In the genomic region with DNA sequence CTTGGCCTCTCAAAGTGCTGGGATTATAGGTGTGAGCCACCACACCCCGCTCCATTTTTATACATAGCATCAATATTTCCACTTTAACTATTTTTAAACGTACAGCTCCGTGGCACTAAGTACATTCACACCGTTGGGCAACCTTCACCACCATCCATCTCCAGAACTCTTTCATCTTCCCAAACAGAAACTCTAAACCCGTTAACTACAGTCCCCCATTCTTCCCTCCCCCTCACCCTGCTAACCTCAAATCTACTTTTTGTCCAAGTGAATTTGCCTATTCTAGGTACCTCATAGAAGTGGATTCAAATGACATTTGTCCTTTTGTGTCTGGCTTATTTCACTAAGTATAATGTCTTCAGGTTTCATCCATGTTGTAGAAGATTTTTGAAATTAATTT, we compare ENCODE assay signal across 1 cellular context.
TF ChIP-seq lines count a peak whose summit lies in the region.

No MANE protein-coding gene starts in this region.

TF ChIP-seq in WTC11, 78 proteins besides CTCF, POLR2A, EP300 and RAD21:
- TF ChIP-seq, protein P1, sequence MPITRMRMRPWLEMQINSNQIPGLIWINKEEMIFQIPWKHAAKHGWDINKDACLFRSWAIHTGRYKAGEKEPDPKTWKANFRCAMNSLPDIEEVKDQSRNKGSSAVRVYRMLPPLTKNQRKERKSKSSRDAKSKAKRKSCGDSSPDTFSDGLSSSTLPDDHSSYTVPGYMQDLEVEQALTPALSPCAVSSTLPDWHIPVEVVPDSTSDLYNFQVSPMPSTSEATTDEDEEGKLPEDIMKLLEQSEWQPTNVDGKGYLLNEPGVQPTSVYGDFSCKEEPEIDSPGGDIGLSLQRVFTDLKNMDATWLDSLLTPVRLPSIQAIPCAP (CRISPR knock-in tag; IDR thresholded peaks at IDR 0.05) = no peak
- TF ChIP-seq MLX (CRISPR knock-in tag; IDR thresholded peaks at IDR 0.05) (no peak), ARID4B (CRISPR knock-in tag; IDR thresholded peaks at IDR 0.05; ENCODE audit: borderline replicate concordance) (no peak), GABPB1 (CRISPR knock-in tag; IDR thresholded peaks at IDR 0.05) (no peak), MAX (CRISPR knock-in tag; IDR thresholded peaks at IDR 0.05) (no peak), JAZF1 (CRISPR knock-in tag; IDR thresholded peaks at IDR 0.05) (no peak), JUN (CRISPR knock-in tag; IDR thresholded peaks at IDR 0.05) (no peak), ZNF317 (CRISPR knock-in tag; IDR thresholded peaks at IDR 0.05; ENCODE audit: borderline replicate concordance, low read depth) (no peak), HMGA2 (CRISPR knock-in tag; IDR thresholded peaks at IDR 0.05) (no peak), ZNF396 (CRISPR knock-in tag; IDR thresholded peaks at IDR 0.05; ENCODE audit: borderline replicate concordance) (no peak)
- TF ChIP-seq, protein P2, sequence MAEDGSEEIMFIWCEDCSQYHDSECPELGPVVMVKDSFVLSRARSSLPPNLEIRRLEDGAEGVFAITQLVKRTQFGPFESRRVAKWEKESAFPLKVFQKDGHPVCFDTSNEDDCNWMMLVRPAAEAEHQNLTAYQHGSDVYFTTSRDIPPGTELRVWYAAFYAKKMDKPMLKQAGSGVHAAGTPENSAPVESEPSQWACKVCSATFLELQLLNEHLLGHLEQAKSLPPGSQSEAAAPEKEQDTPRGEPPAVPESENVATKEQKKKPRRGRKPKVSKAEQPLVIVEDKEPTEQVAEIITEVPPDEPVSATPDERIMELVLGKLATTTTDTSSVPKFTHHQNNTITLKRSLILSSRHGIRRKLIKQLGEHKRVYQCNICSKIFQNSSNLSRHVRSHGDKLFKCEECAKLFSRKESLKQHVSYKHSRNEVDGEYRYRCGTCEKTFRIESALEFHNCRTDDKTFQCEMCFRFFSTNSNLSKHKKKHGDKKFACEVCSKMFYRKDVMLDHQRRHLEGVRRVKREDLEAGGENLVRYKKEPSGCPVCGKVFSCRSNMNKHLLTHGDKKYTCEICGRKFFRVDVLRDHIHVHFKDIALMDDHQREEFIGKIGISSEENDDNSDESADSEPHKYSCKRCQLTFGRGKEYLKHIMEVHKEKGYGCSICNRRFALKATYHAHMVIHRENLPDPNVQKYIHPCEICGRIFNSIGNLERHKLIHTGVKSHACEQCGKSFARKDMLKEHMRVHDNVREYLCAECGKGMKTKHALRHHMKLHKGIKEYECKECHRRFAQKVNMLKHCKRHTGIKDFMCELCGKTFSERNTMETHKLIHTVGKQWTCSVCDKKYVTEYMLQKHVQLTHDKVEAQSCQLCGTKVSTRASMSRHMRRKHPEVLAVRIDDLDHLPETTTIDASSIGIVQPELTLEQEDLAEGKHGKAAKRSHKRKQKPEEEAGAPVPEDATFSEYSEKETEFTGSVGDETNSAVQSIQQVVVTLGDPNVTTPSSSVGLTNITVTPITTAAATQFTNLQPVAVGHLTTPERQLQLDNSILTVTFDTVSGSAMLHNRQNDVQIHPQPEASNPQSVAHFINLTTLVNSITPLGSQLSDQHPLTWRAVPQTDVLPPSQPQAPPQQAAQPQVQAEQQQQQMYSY (CRISPR knock-in tag; IDR thresholded peaks at IDR 0.05) = no peak
- TF ChIP-seq, protein P3, sequence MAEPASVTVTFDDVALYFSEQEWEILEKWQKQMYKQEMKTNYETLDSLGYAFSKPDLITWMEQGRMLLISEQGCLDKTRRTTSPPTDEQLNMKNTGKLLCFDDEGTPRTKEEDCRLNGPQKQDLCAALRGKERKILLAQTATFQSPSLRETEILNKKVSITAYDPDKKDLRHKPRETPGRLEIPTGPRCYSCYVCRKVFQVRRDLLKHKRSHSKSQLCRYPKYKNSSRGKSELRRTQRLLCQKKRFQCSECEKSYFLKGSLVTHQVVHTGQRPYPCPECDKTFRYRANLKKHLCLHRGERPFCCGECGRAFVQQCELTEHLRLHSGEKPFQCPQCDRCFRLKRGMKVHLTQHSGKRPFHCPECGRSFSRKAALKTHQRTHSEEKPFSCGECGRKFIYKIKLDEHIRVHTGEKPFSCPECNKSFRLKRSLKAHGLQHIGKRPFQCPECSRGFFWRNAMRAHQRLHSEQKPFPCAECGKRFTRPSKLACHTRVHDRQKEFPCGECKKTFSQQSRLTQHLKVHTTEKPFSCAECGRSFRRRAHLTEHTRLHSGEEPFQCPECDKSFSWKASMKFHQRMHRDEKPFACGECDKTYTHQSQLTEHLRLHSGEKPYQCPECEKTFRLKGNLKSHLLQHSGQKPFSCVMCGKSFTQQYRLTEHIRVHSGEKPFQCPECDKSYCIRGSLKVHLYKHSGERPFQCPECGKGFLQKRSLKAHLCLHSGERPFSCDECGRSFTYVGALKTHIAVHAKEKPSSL (CRISPR knock-in tag; conservative IDR thresholded peaks at IDR 0.05) = no peak
